8 cellular contexts compared by ENCODE assay signal in genomic region chr18:23872701-23873550, GRCh38.
DNase-seq lines count a peak whose midpoint lies in the region; ATAC-seq, FAIRE-seq and TF ChIP-seq lines count a peak whose summit lies in the region.
"Had no signal": no experiment of that assay in that cellular context is flagged by ENCODE, and none has a peak within 500 bp of the region (broad histone marks: within the 10 kb centered on the region; RNA-seq: fewer than 3 reads in every experiment).

No MANE protein-coding gene starts in this region.

- no peaks in the 10 kb centered on the region for H3K27me3 Mint-ChIP-seq in activated T-cell treated with anti-CD3 and anti-CD28 coated beads, Interleukin-2, amount 50 U/mL, for 72 hours (ENCODE audit: low read depth)

- H3K36me3 ChIP-seq in kidney (ENCODE audit: control insufficient read depth in 1 of 2, insufficient read depth in 2 of 2, low read length in 2 of 2), result no peaks in the 10 kb centered on the region
- H3K36me3 ChIP-seq: SJSA1 had no signal

- no peaks in the 10 kb centered on the region for H3K4me1 ChIP-seq in kidney (ENCODE audit: control insufficient read depth in 1 of 2, insufficient read depth in 1 of 2, low read depth in 1 of 2, low read length in 2 of 2)

- intact Hi-C loops in kidney (cut with DNase I), result no loop called here

- H3K27ac ChIP-seq in kidney (ENCODE audit: low read depth in 2 of 2, low read length in 2 of 2), result no peak overlapping the region
- H3K27ac ChIP-seq: SJSA1 had no signal

- H3K36me3 Mint-ChIP-seq in activated T-cell treated with anti-CD3 and anti-CD28 coated beads, Interleukin-2, amount 50 U/mL, for 72 hours (ENCODE audit: insufficient read depth in 2 of 2), result no peaks in the 10 kb centered on the region

- no peaks in the 10 kb centered on the region for H3K9me3 ChIP-seq in kidney (ENCODE audit: control insufficient read depth in 1 of 2, low read length in 2 of 2)
- H3K9me3 ChIP-seq: SJSA1 had no signal

- peak; percentile 64 for ATAC-seq in activated T-cell treated with anti-CD3 and anti-CD28 coated beads, Interleukin-2, amount 50 U/mL, for 72 hours (replicated peaks in 1 of 2)

- no peak overlapping the region for H3K27ac Mint-ChIP-seq in activated T-cell treated with anti-CD3 and anti-CD28 coated beads, Interleukin-2, amount 50 U/mL, for 72 hours

- H3K4me3 Mint-ChIP-seq in activated T-cell treated with anti-CD3 and anti-CD28 coated beads, Interleukin-2, amount 50 U/mL, for 72 hours, result peak overlapping the region; percentile 40 to 61

- H3K4me3 ChIP-seq in kidney (ENCODE audit: low read length in 2 of 2), result peak overlapping the region; percentile 0 to 16
- H3K4me3 ChIP-seq: SJSA1 had no signal

- DNase-seq in NCI-H526 treated with DMSO at 0.1 percent for 48 hours (lab: John Stamatoyannopoulos, UW) (peak; percentile 24), kidney (peak; percentile 93), frontal cortex (ENCODE audit: low spot score in 2 of 2) (no peak), NCI-H128 (lab: John Stamatoyannopoulos, UW; ENCODE audit: unreplicated experiment) (no peak), NCI-H1105 (lab: John Stamatoyannopoulos, UW) (no peak)
- peak in 1 of 2 donors; percentile 17 for DNase-seq in activated T-cell treated with anti-CD3 and anti-CD28 coated beads, Interleukin-2, amount 50 U/mL, for 72 hours
- peak; percentile 11 to 36 for DNase-seq in stimulated activated CD8-positive, alpha-beta memory T cell treated with anti-CD3 and anti-CD28 coated beads, Interleukin-7, amount 100 ng/mL, for 4 hours (ENCODE audit: low read depth in 2 of 2)

- no peak for TF ChIP-seq CTCF in kidney (IDR thresholded peaks at IDR 0.05; ENCODE audit: borderline replicate concordance, extremely low read depth, insufficient read depth)

- H3K9me3 Mint-ChIP-seq in activated T-cell treated with anti-CD3 and anti-CD28 coated beads, Interleukin-2, amount 50 U/mL, for 72 hours, result no peaks in the 10 kb centered on the region

- peak overlapping the region in 1 of 2 donors; percentile 29 for H3K9ac ChIP-seq in kidney (ENCODE audit: low read length in 2 of 2)

- H3K4me1 Mint-ChIP-seq in activated T-cell treated with anti-CD3 and anti-CD28 coated beads, Interleukin-2, amount 50 U/mL, for 72 hours (ENCODE audit: low read depth), result peaks cover 36% of the 10 kb centered on the region

- FAIRE-seq in kidney (lab: Jason Lieb, UNC) (no peak), frontal cortex (lab: Jason Lieb, UNC) (no peak)

Comparison
In these comparisons a context has a peak if more than half of its experiments do, and no peak if none do; other contexts are left out.
1. DNase-seq: peak in NCI-H526 treated with DMSO at 0.1 percent for 48 hours (single experiment), kidney (single experiment) and stimulated activated CD8-positive, alpha-beta memory T cell treated with anti-CD3 and anti-CD28 coated beads, Interleukin-7, amount 100 ng/mL, for 4 hours (2 of 2); none in frontal cortex (0 of 2), NCI-H128 (single experiment) and NCI-H1105 (single experiment).